In the genomic region with DNA sequence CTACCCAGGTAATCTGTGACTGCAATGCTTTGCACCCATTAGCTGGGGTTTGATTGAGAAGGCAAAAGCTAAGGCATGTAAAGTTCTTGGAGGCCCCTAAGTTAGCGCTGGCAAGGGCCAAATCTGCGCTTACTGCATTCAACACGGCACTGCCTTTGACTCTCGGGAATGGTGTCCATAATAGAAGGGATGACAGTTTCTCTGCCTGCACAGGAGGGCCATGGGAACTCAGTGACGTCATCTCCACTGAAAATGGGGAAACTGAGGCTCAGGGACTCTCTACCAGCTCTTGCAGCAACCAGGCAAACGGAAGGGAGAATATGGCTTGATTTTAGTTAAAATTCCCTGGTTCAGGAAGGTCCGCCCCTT, we compare ENCODE assay signal across 8 cellular contexts. TPM values are rescaled to one million over a fixed set of nuclear protein-coding genes. Genes with fewer than 3 reads are reported as not detected.
DNase-seq lines count a peak whose midpoint lies in the region; ATAC-seq, FAIRE-seq and TF ChIP-seq lines count a peak whose summit lies in the region.

No MANE protein-coding gene starts in this region.

- H3K4me2 ChIP-seq in A549 = peak overlapping the region; percentile 71

- H3K27ac ChIP-seq in A549 = peak overlapping the region; percentile 86 to 91

- no peak for TF ChIP-seq RAD21 in A549 (conservative IDR thresholded peaks at IDR 0.05 in 1 of 2, IDR thresholded peaks at IDR 0.05 in 1 of 2)

- no peaks in the 10 kb centered on the region for H3K36me3 ChIP-seq in bronchial epithelial cell (ENCODE audit: control insufficient read depth, insufficient read depth, low read length)

- H3K4me3 ChIP-seq in A549 = peak overlapping the region; percentile 45
- peak overlapping the region; percentile 42 for H3K4me3 ChIP-seq in bronchial epithelial cell (ENCODE audit: low read depth, low read length)
- peak overlapping the region; percentile 60 for H3K4me3 ChIP-seq in mononuclear cell (ENCODE audit: low read length)

- H3K4me1 ChIP-seq in A549 (peaks cover 12% of the 10 kb centered on the region), mononuclear cell (ENCODE audit: insufficient read depth, low read length) (peaks cover 31% of the 10 kb centered on the region)

- CTCF ChIA-PET in A549 (lab: Yijun Ruan, JAX) = interaction anchor here (1.1 to 6.1 kb wide), 3 partner anchors 12 to 62 kb away, joined by 3 to 48 read pairs (median 16); partner anchors contain the start of gene PAIP2

- ATAC-seq in A549 (peak; percentile 28 to 37), HG03457 (IDR thresholded peaks at IDR 0.05; ENCODE audit: unreplicated experiment) (peak; percentile 1)

- 35% methylated on average over 7 of the region's 7 CpGs for WGBS in A549 (ENCODE audit: missing lambda C conversion rate)

- H3K9me3 ChIP-seq in A549 (no peaks in the 10 kb centered on the region), mononuclear cell (ENCODE audit: low read depth, low read length) (no peaks in the 10 kb centered on the region)

- DNase-seq in A549 (ENCODE audit: low read depth in 1 of 2, low spot score in 1 of 2) (no peak), bronchial epithelial cell (ENCODE audit: low read depth) (no peak), GM19240 (ENCODE audit: insufficient read length, low spot score) (no peak), cerebellar nuclear complex (lab: John Stamatoyannopoulos, UW) (no peak), SHP77 treated with DMSO at 0.1 percent for 48 hours (lab: John Stamatoyannopoulos, UW) (no peak)
- no peak for DNase-seq in activated CD4-positive, CD25-positive, alpha-beta regulatory T cell treated with anti-CD3 and anti-CD28 coated beads, Interleukin-2, amount 50 U/mL, for 72 hours

- no peaks in the 10 kb centered on the region for H3K27me3 ChIP-seq in bronchial epithelial cell (ENCODE audit: control insufficient read depth, insufficient read depth, low read length)
- no peaks in the 10 kb centered on the region for H3K27me3 ChIP-seq in mononuclear cell (ENCODE audit: insufficient read depth, low read length)

- no peak for TF ChIP-seq POLR2A in A549 (IDR thresholded peaks at IDR 0.05; ENCODE audit: low read length)

- FAIRE-seq in A549 (lab: Jason Lieb, UNC) = no peak
- no peak for FAIRE-seq in bronchial epithelial cell (lab: Jason Lieb, UNC)

- TF ChIP-seq CTCF in A549 (IDR thresholded peaks at IDR 0.05) (no peak), bronchial epithelial cell (IDR thresholded peaks at IDR 0.05; ENCODE audit: insufficient read depth, low read length, severe bottlenecking) (no peak)

- POLR2A ChIA-PET in A549 (lab: Yijun Ruan, JAX) = interaction anchor here (1.0 kb wide), 2 partner anchors 36 to 109 kb away, joined by 4 to 5 read pairs; partner anchors contain the start of gene DNAJC18

- no peak for TF ChIP-seq EP300 in A549 (IDR thresholded peaks at IDR 0.05)

TF ChIP-seq in A549, 52 proteins besides CTCF, POLR2A, EP300 and RAD21:
- no peak for TF ChIP-seq MAZ (IDR thresholded peaks at IDR 0.05; ENCODE audit: borderline replicate concordance, low read depth, low read length)
- no peak for TF ChIP-seq NR3C1 (IDR thresholded peaks at IDR 0.05)
- TF ChIP-seq NPAS2 (CRISPR knock-in tag; IDR thresholded peaks at IDR 0.05; ENCODE audit: borderline replicate concordance) = no peak
- no peak for TF ChIP-seq SMC3 (IDR thresholded peaks at IDR 0.05)
- TF ChIP-seq FOXS1 (CRISPR knock-in tag; IDR thresholded peaks at IDR 0.05) = no peak
- no peak for TF ChIP-seq RCOR1 (IDR thresholded peaks at IDR 0.05; ENCODE audit: low read depth, low read length)
- TF ChIP-seq ZNF302 (CRISPR knock-in tag; IDR thresholded peaks at IDR 0.05) = no peak

RNA-seq across cellular contexts. Expression of gene SPATA24, which starts 0.5 kb away (rescaled TPM):
- polyA plus RNA-seq in A549 (2011; rRNA removed) = 4.5 and 5.7 TPM in 2 replicates
- polyA plus RNA-seq in A549 (2012; cell fraction: cytosol; rRNA removed) = 3.3 and 4.6 TPM in 2 replicates
- 1.7 and 1.8 TPM in 2 replicates for polyA plus RNA-seq in A549 (2012; cell fraction: nucleus; rRNA removed)
- 6.9 to 7.5 TPM (median 7.0 TPM) in 3 replicates for polyA plus RNA-seq in A549 (2017; fragmentation: RNase III; extraction: RNeasy Plus Mini Kit Qiagen cat#74134 plus additional on column Dnase treatment)
- polyA minus RNA-seq in A549 (2011; rRNA and poly(A)+ RNA removed) = 3.0 and 5.2 TPM in 2 replicates
- total RNA-seq in bronchial epithelial cell = 6.1 and 7.3 TPM in 2 replicates
- total RNA-seq in mononuclear cell = 1.3 TPM

RNA-seq across cellular contexts. Expression of gene PROB1, which starts 8.5 kb away (rescaled TPM):
- polyA plus RNA-seq in A549 (2011; rRNA removed) (0.23 and 0.33 TPM in 2 replicates), A549 (2017; fragmentation: RNase III; extraction: RNeasy Plus Mini Kit Qiagen cat#74134 plus additional on column Dnase treatment) (0.47 to 0.67 TPM (median 0.48 TPM) in 3 replicates)
- 0.22 and 0.38 TPM in 2 replicates for polyA plus RNA-seq in A549 (2012; cell fraction: cytosol; rRNA removed)
- polyA plus RNA-seq in A549 (2012; cell fraction: nucleus; rRNA removed) = 1.8 and 1.9 TPM in 2 replicates
- 0.41 and 0.54 TPM in 2 replicates for polyA minus RNA-seq in A549 (2011; rRNA and poly(A)+ RNA removed)
- total RNA-seq in bronchial epithelial cell (0.51 and 0.53 TPM in 2 replicates), mononuclear cell (0.21 TPM)

RNA-seq across cellular contexts. Expression of gene MZB1, which starts 13.7 kb away (rescaled TPM):
- polyA plus RNA-seq in A549 (2011; rRNA removed) (0.09 TPM in 1 of 2 replicates, not detected in the other), A549 (2017; fragmentation: RNase III; extraction: RNeasy Plus Mini Kit Qiagen cat#74134 plus additional on column Dnase treatment) (0.09 to 0.14 TPM in 2 of 3 replicates, not detected in the other)
- polyA plus RNA-seq in A549 (2012; cell fraction: cytosol; rRNA removed) = 0.05 TPM in 2 replicates
- polyA plus RNA-seq in A549 (2012; cell fraction: nucleus; rRNA removed) = 0.10 and 0.12 TPM in 2 replicates
- polyA minus RNA-seq in A549 (2011; rRNA and poly(A)+ RNA removed) = 0.15 and 0.17 TPM in 2 replicates
- total RNA-seq in bronchial epithelial cell (0.13 TPM in 1 of 2 replicates, not detected in the other), mononuclear cell (2.9 TPM)

RNA-seq across cellular contexts. Expression of gene SLC23A1, which starts 20.3 kb away (rescaled TPM):
- polyA plus RNA-seq in A549 (2011; rRNA removed) = 7.7 and 9.5 TPM in 2 replicates
- polyA plus RNA-seq in A549 (2012; cell fraction: cytosol; rRNA removed) = 3.4 and 5.1 TPM in 2 replicates
- polyA plus RNA-seq in A549 (2012; cell fraction: nucleus; rRNA removed) = 19.6 and 21.5 TPM in 2 replicates
- 4.0 to 5.1 TPM (median 4.3 TPM) in 3 replicates for polyA plus RNA-seq in A549 (2017; fragmentation: RNase III; extraction: RNeasy Plus Mini Kit Qiagen cat#74134 plus additional on column Dnase treatment)
- 17.8 and 19.6 TPM in 2 replicates for polyA minus RNA-seq in A549 (2011; rRNA and poly(A)+ RNA removed)
- not detected in 2 replicates for total RNA-seq in bronchial epithelial cell
- total RNA-seq in mononuclear cell = not detected

RNA-seq across cellular contexts. Expression of gene DNAJC18, which starts 35.9 kb away (rescaled TPM):
- polyA plus RNA-seq in A549 (2011; rRNA removed) (5.3 TPM in 2 replicates), A549 (2017; fragmentation: RNase III; extraction: RNeasy Plus Mini Kit Qiagen cat#74134 plus additional on column Dnase treatment) (4.2 to 6.1 TPM (median 5.3 TPM) in 3 replicates)
- 1.4 and 1.6 TPM in 2 replicates for polyA plus RNA-seq in A549 (2012; cell fraction: cytosol; rRNA removed)
- 0.49 and 0.76 TPM in 2 replicates for polyA plus RNA-seq in A549 (2012; cell fraction: nucleus; rRNA removed)
- polyA minus RNA-seq in A549 (2011; rRNA and poly(A)+ RNA removed) = 2.3 and 3.1 TPM in 2 replicates
- total RNA-seq in bronchial epithelial cell (1.2 and 1.6 TPM in 2 replicates), mononuclear cell (2.2 TPM)
